ENCODE assay signal across 9 cellular contexts in the genomic region with DNA sequence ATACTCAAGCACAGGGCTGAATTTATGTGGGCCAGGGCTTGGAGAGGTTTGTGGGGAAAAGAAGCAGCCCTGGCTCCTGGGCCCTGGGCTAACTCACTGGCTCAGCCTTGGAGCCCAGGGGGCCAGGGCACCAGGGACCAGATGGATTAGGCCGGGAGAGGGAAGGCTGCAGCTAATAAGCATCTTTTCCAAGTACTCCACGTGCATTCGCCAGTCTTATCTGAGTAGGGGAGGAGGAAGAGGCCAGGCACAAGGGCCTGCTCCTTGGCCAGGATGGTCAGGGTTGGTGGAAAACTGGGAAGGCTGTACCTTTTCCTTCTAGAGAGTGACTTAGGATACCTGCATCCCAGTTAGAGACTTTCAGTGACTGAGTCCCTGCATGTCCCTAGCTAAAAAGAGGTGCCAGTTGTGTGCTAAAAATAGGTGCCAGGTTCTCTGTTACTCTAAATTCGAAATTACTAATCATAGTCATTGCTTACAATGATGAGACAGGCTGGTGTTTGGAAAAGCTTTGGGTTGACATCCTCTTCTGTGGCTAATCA. TPM values are rescaled to one million over a fixed set of nuclear protein-coding genes. Genes with fewer than 3 reads are reported as not detected.
DNase-seq lines count a peak whose midpoint lies in the region; ATAC-seq and TF ChIP-seq lines count a peak whose summit lies in the region.
"Had no signal": no experiment of that assay in that cellular context is flagged by ENCODE, and none has a peak within 500 bp of the region (broad histone marks: within the 10 kb centered on the region; RNA-seq: fewer than 3 reads in every experiment).

No MANE protein-coding gene starts in this region.

- H3K4me3 ChIP-seq in GM06990 (replicated peaks; ENCODE audit: low read depth, low read length) = peak overlapping the region; percentile 93
- peak overlapping the region; percentile 98 for H3K4me3 ChIP-seq in PC-3 (ENCODE audit: low read length)
- peak overlapping the region; percentile 73 for H3K4me3 ChIP-seq in epithelial cell of proximal tubule (ENCODE audit: low read depth, low read length)

- no peaks in the 10 kb centered on the region for H3K27me3 Mint-ChIP-seq in progenitor cell of endocrine pancreas

- DNase-seq in GM06990 (ENCODE audit: extremely low read depth, insufficient read length) (no peak), PC-3 (no peak), epithelial cell of proximal tubule (ENCODE audit: low read depth) (no peak), progenitor cell of endocrine pancreas (ENCODE audit: low spot score, unreplicated experiment) (no peak), NCI-H2196 treated with DMSO at 0.1 percent for 48 hours (lab: John Stamatoyannopoulos, UW; ENCODE audit: unreplicated experiment) (no peak)
- DNase-seq in stimulated activated naive CD4-positive, alpha-beta T cell treated with Interleukin-2 at 50 U/mL for 16 hours (lab: John Stamatoyannopoulos, UW) = no peak
- DNase-seq: activated CD4-positive, alpha-beta T cell treated with anti-CD3 and anti-CD28 coated beads, Interleukin-2, amount 50 U/mL, for 1 hour had no signal

- peaks cover 57% of the 10 kb centered on the region for H4K20me1 ChIP-seq in PC-3 (ENCODE audit: low read length)

- peak overlapping the region; percentile 97 for H3K4me2 ChIP-seq in PC-3 (ENCODE audit: low read length)

- H3K36me3 Mint-ChIP-seq in progenitor cell of endocrine pancreas (ENCODE audit: insufficient read depth) = no peaks in the 10 kb centered on the region

- POLR2A ChIA-PET in PC-3 (lab: Charles Lee; ENCODE audit: unreplicated experiment) = no interaction called here

- H2AFZ ChIP-seq in PC-3 (ENCODE audit: low read length) = no peak overlapping the region

- H3K4me1 ChIP-seq in PC-3 (ENCODE audit: insufficient read depth, low read length) = peaks cover 33% of the 10 kb centered on the region

- no peak overlapping the region for H3K27ac ChIP-seq in PC-3 (ENCODE audit: low read length)

- H3K4me3 Mint-ChIP-seq in progenitor cell of endocrine pancreas (ENCODE audit: low read depth) = peak overlapping the region; percentile 91

- no peaks in the 10 kb centered on the region for H3F3A ChIP-seq in PC-3 (ENCODE audit: low read length, unreplicated experiment)

- peaks cover 45% of the 10 kb centered on the region for H3K4me1 Mint-ChIP-seq in progenitor cell of endocrine pancreas (ENCODE audit: low read depth)

- H3K27me3 ChIP-seq in GM06990 (replicated peaks; ENCODE audit: control insufficient read depth, insufficient read depth, low read length) (no peaks in the 10 kb centered on the region), PC-3 (ENCODE audit: low read length) (no peaks in the 10 kb centered on the region)

- CTCF ChIA-PET in PC-3 (lab: Charles Lee) = no interaction called here

- intact Hi-C loops in PC-3 (cut with micrococcal nuclease) = loop anchor here (10.0 kb wide), 1 partner anchor 51 kb away; no protein-coding TSS in a partner anchor

- H3K9me2 ChIP-seq in PC-3 (replicated peaks; ENCODE audit: low read length) = no peaks in the 10 kb centered on the region

- no peaks in the 10 kb centered on the region for H3K9me3 ChIP-seq in PC-3 (ENCODE audit: low read length)

- H3K27ac Mint-ChIP-seq in progenitor cell of endocrine pancreas = peak overlapping the region; percentile 0

- no TSS peak for BruUV-seq in PC-3 (replicated peaks; lab: Mats Ljungman, UMichigan)

- H3K9me3 Mint-ChIP-seq in progenitor cell of endocrine pancreas (ENCODE audit: low read depth) = no peaks in the 10 kb centered on the region

- TF ChIP-seq CTCF in GM06990 (IDR thresholded peaks at IDR 0.05; ENCODE audit: insufficient read depth, low read length, poor library complexity, severe bottlenecking) (no peak), PC-3 (conservative IDR thresholded peaks at IDR 0.05; ENCODE audit: low read depth, low read length) (no peak), epithelial cell of proximal tubule (conservative IDR thresholded peaks at IDR 0.05; ENCODE audit: low read depth, low read length) (no peak), progenitor cell of endocrine pancreas (IDR thresholded peaks at IDR 0.05; ENCODE audit: unreplicated experiment) (no peak)

- ATAC-seq in PC-3 = no peak
- ATAC-seq in GM21717 (IDR thresholded peaks at IDR 0.05; ENCODE audit: unreplicated experiment) = no peak
- no peak for ATAC-seq in GM21825 (IDR thresholded peaks at IDR 0.05; ENCODE audit: unreplicated experiment)

- peaks cover 94% of the 10 kb centered on the region for H3K79me2 ChIP-seq in PC-3 (ENCODE audit: low read length)

- H3K36me3 ChIP-seq in GM06990 (ENCODE audit: control insufficient read depth, insufficient read depth, low read length) (no peaks in the 10 kb centered on the region), PC-3 (ENCODE audit: low read depth, low read length) (no peaks in the 10 kb centered on the region)

- peak overlapping the region; percentile 98 for H3K9ac ChIP-seq in PC-3 (ENCODE audit: low read length)

RNA-seq across cellular contexts. Expression of a gene that starts 1.3 kb away (rescaled TPM):
- total RNA-seq in PC-3 (2014; rRNA removed) (60.0 and 64.3 TPM in 2 replicates), epithelial cell of proximal tubule (51.4 and 94.1 TPM in 2 replicates), progenitor cell of endocrine pancreas (53.3 and 54.8 TPM in 2 replicates)

RNA-seq across cellular contexts. Expression of a gene that starts 19.7 kb away (rescaled TPM):
- 1.2 and 3.5 TPM in 2 replicates for total RNA-seq in PC-3 (2014; rRNA removed)
- 0.07 TPM in 1 of 2 replicates, not detected in the other for total RNA-seq in epithelial cell of proximal tubule
- total RNA-seq in progenitor cell of endocrine pancreas = 0.31 and 0.44 TPM in 2 replicates
